ENCODE assay signal across 8 cellular contexts in genomic region chr11:61293869-61294716, GRCh38. TPM values are rescaled to one million over a fixed set of nuclear protein-coding genes. Genes with fewer than 3 reads are reported as not detected.
A peak's percentile ranks its signal among the peaks of the same experiment; 100 is the strongest.
DNase-seq lines count a peak whose midpoint lies in the region; ATAC-seq and TF ChIP-seq lines count a peak whose summit lies in the region.

No MANE protein-coding gene starts in this region.

- H3F3A ChIP-seq in DOHH2 (ENCODE audit: control insufficient read depth, insufficient read depth): peaks cover 21% of the 10 kb centered on the region

- ATAC-seq in GM21447 (IDR thresholded peaks at IDR 0.05; ENCODE audit: unreplicated experiment): peak; percentile 31

- peak overlapping the region in 1 of 2 experiments; percentile 45 for H2BK12ac ChIP-seq in mesenchymal stem cell (ENCODE audit: low read length in 2 of 2)

- H3K4ac ChIP-seq in mesenchymal stem cell (ENCODE audit: low read depth in 1 of 2, low read length in 2 of 2): peak overlapping the region; percentile 6 to 19

- H3K14ac ChIP-seq in mesenchymal stem cell (ENCODE audit: low read length in 2 of 2): peak overlapping the region in 1 of 2 experiments; percentile 26

- peak overlapping the region; percentile 36 for H2AFZ ChIP-seq in mesenchymal stem cell (ENCODE audit: low read depth, low read length)

- peak overlapping the region; percentile 72 to 89 for H3K18ac ChIP-seq in mesenchymal stem cell (ENCODE audit: low read depth in 1 of 2, low read length in 2 of 2)

- peak overlapping the region; percentile 87 for H3K4me3 ChIP-seq in DOHH2 (ENCODE audit: low read length)
- H3K4me3 ChIP-seq in HUES6 (ENCODE audit: low read depth, low read length): peak overlapping the region; percentile 81
- peak overlapping the region; percentile 71 to 72 for H3K4me3 ChIP-seq in duodenal mucosa (ENCODE audit: low read depth in 1 of 2, low read length in 2 of 2)
- peak overlapping the region; percentile 53 to 87 for H3K4me3 ChIP-seq in mesenchymal stem cell (ENCODE audit: insufficient read depth in 1 of 2, low read depth in 1 of 2, low read length in 2 of 2)

- peak overlapping the region; percentile 73 for H4K8ac ChIP-seq in mesenchymal stem cell (ENCODE audit: low read length)

- H3K4me1 ChIP-seq in DOHH2 (ENCODE audit: control insufficient read depth, low read length): peaks cover 21% of the 10 kb centered on the region
- peaks cover 24% of the 10 kb centered on the region; the same call in 1 of the 2 replicates for H3K4me1 ChIP-seq in HUES6 (ENCODE audit: control insufficient read depth, insufficient read depth, low read length)
- peaks cover 25 to 26% of the 10 kb centered on the region in 2 donors for H3K4me1 ChIP-seq in duodenal mucosa (ENCODE audit: control insufficient read depth in 1 of 2, insufficient read depth in 2 of 2, low read length in 2 of 2)
- peaks cover 31% of the 10 kb centered on the region for H3K4me1 ChIP-seq in mesenchymal stem cell (ENCODE audit: control insufficient read depth, insufficient read depth, low read depth, low read length)

- no peaks in the 10 kb centered on the region for H3K9me2 ChIP-seq in DOHH2 (replicated peaks; ENCODE audit: control insufficient read depth, low read length)

- DNase-seq in UCSD-AML1 (lab: John Stamatoyannopoulos, UW; ENCODE audit: unreplicated experiment) (peak; percentile 52), mesenchymal stem cell (peak; percentile 55), NCI-H1048 (lab: John Stamatoyannopoulos, UW) (no peak)
- DNase-seq in stimulated activated CD8-positive, alpha-beta memory T cell treated with anti-CD3 and anti-CD28 coated beads, Interleukin-4, amount 100 ng/mL, for 4 hours (ENCODE audit: low read depth in 2 of 2, low spot score in 1 of 2): peak; percentile 19 to 44

- no peak for TF ChIP-seq CTCF in DOHH2 (IDR thresholded peaks at IDR 0.05; ENCODE audit: low read depth, low read length, poor library complexity, severe bottlenecking)

- H4K20me1 ChIP-seq in DOHH2 (ENCODE audit: control insufficient read depth, insufficient read depth, low read depth, low read length): no peaks in the 10 kb centered on the region

- H3K9me3 ChIP-seq in DOHH2 (ENCODE audit: control insufficient read depth, insufficient read depth, low read length) (no peaks in the 10 kb centered on the region), HUES6 (ENCODE audit: control insufficient read depth, insufficient read depth, low read depth, low read length) (no peaks in the 10 kb centered on the region), duodenal mucosa (ENCODE audit: control insufficient read depth in 1 of 2, low read length in 2 of 2) (no peaks in the 10 kb centered on the region), mesenchymal stem cell (ENCODE audit: control insufficient read depth, low read length) (no peaks in the 10 kb centered on the region)

- H3K36me3 ChIP-seq in DOHH2 (ENCODE audit: control insufficient read depth, low read length): peaks cover 30% of the 10 kb centered on the region
- peaks cover 20% of the 10 kb centered on the region for H3K36me3 ChIP-seq in HUES6 (ENCODE audit: control insufficient read depth, insufficient read depth, low read length)
- H3K36me3 ChIP-seq in duodenal mucosa (ENCODE audit: control insufficient read depth in 1 of 2, insufficient read depth in 2 of 2, low read length in 2 of 2): peaks cover under 1 to 7% of the 10 kb centered on the region in 2 donors
- peaks cover 16 to 34% of the 10 kb centered on the region in 2 experiments for H3K36me3 ChIP-seq in mesenchymal stem cell (ENCODE audit: control insufficient read depth in 1 of 2, insufficient read depth in 2 of 2, low read depth in 1 of 2, low read length in 2 of 2)

- H3K79me2 ChIP-seq in DOHH2 (ENCODE audit: control insufficient read depth, low read length): peaks cover 18% of the 10 kb centered on the region

- no peak overlapping the region for H2BK120ac ChIP-seq in mesenchymal stem cell (ENCODE audit: low read depth, low read length)

- H3K27ac ChIP-seq in DOHH2 (ENCODE audit: low read depth, low read length): peak overlapping the region; percentile 72
- peak overlapping the region; percentile 21; the same call in 1 of the 2 replicates for H3K27ac ChIP-seq in HUES6 (ENCODE audit: low read depth, low read length)
- no peak overlapping the region for H3K27ac ChIP-seq in duodenal mucosa (ENCODE audit: low read depth, low read length)
- H3K27ac ChIP-seq in mesenchymal stem cell (ENCODE audit: low read length, poor library complexity, severe bottlenecking): no peak overlapping the region

- peak overlapping the region; percentile 57 for H4K91ac ChIP-seq in mesenchymal stem cell (ENCODE audit: low read length)

- no peak overlapping the region for H2AK5ac ChIP-seq in mesenchymal stem cell (ENCODE audit: low read length, severe bottlenecking)

- H3K79me1 ChIP-seq in mesenchymal stem cell (replicated peaks; ENCODE audit: low read length, poor library complexity, severe bottlenecking): peaks cover 5% of the 10 kb centered on the region

- peak overlapping the region; percentile 85 for H3K4me2 ChIP-seq in DOHH2 (ENCODE audit: low read length)
- peak overlapping the region; percentile 98 for H3K4me2 ChIP-seq in mesenchymal stem cell (ENCODE audit: low read length, poor library complexity, severe bottlenecking)

- H2BK5ac ChIP-seq in mesenchymal stem cell (ENCODE audit: low read depth, low read length, poor library complexity, severe bottlenecking): no peak overlapping the region

- H2BK15ac ChIP-seq in mesenchymal stem cell (ENCODE audit: low read depth, poor library complexity, severe bottlenecking): peak overlapping the region; percentile 26

- H3K9ac ChIP-seq in HUES6 (ENCODE audit: low read length): peak overlapping the region; percentile 66
- H3K9ac ChIP-seq in duodenal mucosa (ENCODE audit: low read depth in 1 of 2, low read length in 2 of 2): peak overlapping the region; percentile 18 to 49
- H3K9ac ChIP-seq in mesenchymal stem cell (ENCODE audit: low read length): peak overlapping the region; percentile 97

- H3K27me3 ChIP-seq in DOHH2 (ENCODE audit: control insufficient read depth, low read length): no peaks in the 10 kb centered on the region
- H3K27me3 ChIP-seq in HUES6 (ENCODE audit: control insufficient read depth, insufficient read depth, low read length): peaks cover 13% of the 10 kb centered on the region
- peaks cover 3 to 8% of the 10 kb centered on the region in 2 donors for H3K27me3 ChIP-seq in duodenal mucosa (ENCODE audit: control insufficient read depth in 1 of 2, insufficient read depth in 2 of 2, low read length in 2 of 2)
- H3K27me3 ChIP-seq in mesenchymal stem cell (ENCODE audit: control insufficient read depth in 1 of 2, insufficient read depth in 1 of 2, low read length in 2 of 2): peaks cover 0 to 6% of the 10 kb centered on the region in 2 experiments

- under 1% methylated on average over 60 of the region's 60 CpGs for WGBS in mesenchymal stem cell

- H3K23ac ChIP-seq in mesenchymal stem cell (ENCODE audit: low read length in 2 of 2): peak overlapping the region in 1 of 2 experiments; percentile 95

RNA-seq across cellular contexts. Expression of gene VWCE, which starts 1.0 kb away (rescaled TPM):
- polyA plus RNA-seq in mesenchymal stem cell (2013, experiment 1 of 2): 0.65 TPM
- 0.58 TPM for polyA plus RNA-seq in mesenchymal stem cell (2013, experiment 2 of 2)

RNA-seq across cellular contexts. Expression of gene DDB1, which starts 38.8 kb away (rescaled TPM):
- 93.9 TPM for polyA plus RNA-seq in mesenchymal stem cell (2013, experiment 1 of 2)
- 91.2 TPM for polyA plus RNA-seq in mesenchymal stem cell (2013, experiment 2 of 2)

RNA-seq across cellular contexts. Expression of gene TKFC, which starts 38.9 kb away (rescaled TPM):
- 9.3 TPM for polyA plus RNA-seq in mesenchymal stem cell (2013, experiment 1 of 2)
- 9.6 TPM for polyA plus RNA-seq in mesenchymal stem cell (2013, experiment 2 of 2)

RNA-seq across cellular contexts. Expression of gene PGA5, which starts 53.1 kb away (rescaled TPM):
- polyA plus RNA-seq in mesenchymal stem cell (2013, experiment 1 of 2): not detected
- not detected for polyA plus RNA-seq in mesenchymal stem cell (2013, experiment 2 of 2)

Comparison
In these comparisons a context has a peak if more than half of its experiments do, and no peak if none do; other contexts are left out.
1. H3K27ac ChIP-seq: peak in DOHH2 (single experiment) and HUES6 (single experiment); none in duodenal mucosa (single experiment) and mesenchymal stem cell (single experiment).
2. H3K9ac ChIP-seq: peak in every context shown above with its lines; median percentile 97 in mesenchymal stem cell; 66 in HUES6; 34 in duodenal mucosa.
3. Peak in every context shown above with its lines, with median percentiles within 50 percentile points of each other: H3K4me3 ChIP-seq.